Comparison of ENCODE assay signal across 16 cellular contexts in the genomic region with DNA sequence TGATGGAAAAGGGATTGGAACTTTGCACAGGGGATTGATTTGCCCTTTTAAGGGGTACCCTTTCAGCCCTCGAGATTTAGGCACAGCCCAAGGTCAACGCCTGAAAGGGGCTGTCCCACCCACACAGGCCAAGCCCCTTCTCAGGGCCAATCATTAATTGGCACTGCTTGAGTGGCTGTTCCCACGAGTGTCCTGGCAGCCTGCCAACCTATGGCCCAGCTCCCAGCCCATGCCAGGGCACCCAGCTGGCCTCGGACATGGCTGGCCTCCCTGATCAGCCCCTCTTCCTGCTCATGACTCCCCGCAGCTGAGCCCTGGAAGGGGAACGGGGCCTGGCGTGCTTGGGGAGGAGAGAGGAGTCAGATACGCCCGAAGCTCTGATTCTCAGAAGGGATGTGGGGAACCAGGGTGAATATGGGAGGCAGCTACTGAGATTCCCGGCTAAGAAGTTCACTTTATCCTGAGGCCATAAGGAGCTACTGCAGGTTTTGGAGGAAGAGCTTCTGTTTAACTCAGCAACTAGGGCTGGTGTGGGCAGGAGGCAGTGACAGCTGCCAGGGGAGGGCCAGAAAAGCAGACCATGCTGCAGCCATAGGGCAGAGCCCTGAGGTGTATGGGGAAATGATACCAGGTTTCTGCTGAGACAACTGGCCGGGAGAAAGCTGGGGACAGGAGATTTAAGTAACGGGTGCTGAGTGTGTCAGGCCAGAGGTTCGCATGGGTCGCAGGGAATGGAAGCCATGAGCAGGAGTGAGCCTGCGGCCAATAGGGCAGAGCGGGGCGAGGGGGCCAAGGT. TPM values are rescaled to one million over a fixed set of nuclear protein-coding genes. Genes with fewer than 3 reads are reported as not detected.
DNase-seq lines count a peak whose midpoint lies in the region; ATAC-seq and TF ChIP-seq lines count a peak whose summit lies in the region.
"Had no signal": no experiment of that assay in that cellular context is flagged by ENCODE, and none has a peak within 500 bp of the region (broad histone marks: within the 10 kb centered on the region; RNA-seq: fewer than 3 reads in every experiment).

No MANE protein-coding gene starts in this region.

- H3K4me3 ChIP-seq in BLaER1 treated with 17β-estradiol and CSF1 and Interleukin-3, amounts not matched to agents 10 nM and 100 nM: no peak overlapping the region

- TF ChIP-seq RAD21 in Ishikawa (IDR thresholded peaks at IDR 0.05; ENCODE audit: low read depth): no peak

- no peak overlapping the region for H3K4me3 Mint-ChIP-seq in neural crest cell
- H3K4me3 Mint-ChIP-seq: activated naive CD8-positive, alpha-beta T cell treated with anti-CD3 and anti-CD28 coated beads, Interleukin-2, amount 10 ng/mL, durations not matched to agents 7 days and 5 days; activated T-cell treated with anti-CD3 and anti-CD28 coated beads, Interleukin-2, amount 50 U/mL, for 24 hours; endodermal cell; natural killer cell treated with Interleukin-12 subunit alpha and Interleukin-12 subunit beta and Interleukin-15 and Interleukin-18, amount 100 ng/mL, for 72 hours had no signal

- H3K27me3 ChIP-seq in BLaER1 treated with 17β-estradiol and CSF1 and Interleukin-3, amounts not matched to agents 10 nM and 100 nM: peaks cover 5 to 43% (median 18%) of the 10 kb centered on the region in 11 experiments; a peak in 19 of 22 replicates

- peak overlapping the region; percentile 75 for H3K27ac Mint-ChIP-seq in neural crest cell (ENCODE audit: unreplicated experiment)
- H3K27ac Mint-ChIP-seq: activated naive CD8-positive, alpha-beta T cell treated with anti-CD3 and anti-CD28 coated beads, Interleukin-2, amount 10 ng/mL, durations not matched to agents 7 days and 5 days; activated T-cell treated with anti-CD3 and anti-CD28 coated beads, Interleukin-2, amount 50 U/mL, for 24 hours; endodermal cell; natural killer cell treated with Interleukin-12 subunit alpha and Interleukin-12 subunit beta and Interleukin-15 and Interleukin-18, amount 100 ng/mL, for 72 hours had no signal

- H3K9ac ChIP-seq in BLaER1 treated with 17β-estradiol and CSF1 and Interleukin-3, amounts not matched to agents 10 nM and 100 nM: no peak overlapping the region

- no peak for ATAC-seq in GM19035 (IDR thresholded peaks at IDR 0.05; ENCODE audit: unreplicated experiment)
- no peak for ATAC-seq in HG02840 (IDR thresholded peaks at IDR 0.05; ENCODE audit: low FRiP score, unreplicated experiment)
- ATAC-seq: natural killer cell treated with Interleukin-12 subunit alpha and Interleukin-12 subunit beta and Interleukin-15 and Interleukin-18, amount 100 ng/mL, for 72 hours had no signal

- no peak for TF ChIP-seq EP300 in Ishikawa (IDR thresholded peaks at IDR 0.05; ENCODE audit: borderline replicate concordance)

- peak overlapping the region; percentile 41 to 96 (median 84); a peak in 20 of 22 replicates for H3K4me2 ChIP-seq in BLaER1 treated with 17β-estradiol and CSF1 and Interleukin-3, amounts not matched to agents 10 nM and 100 nM

- DNase-seq in caudate nucleus (lab: John Stamatoyannopoulos, UW) (peak in 52 of 61 donors; percentile 6 to 78 (median 40)), neural crest cell (ENCODE audit: low read depth, low spot score) (no peak), GM20000 (ENCODE audit: low spot score) (no peak)
- no peak for DNase-seq in effector CD4-positive, alpha-beta T cell
- DNase-seq: activated CD4-positive, alpha-beta T cell treated with anti-CD3 and anti-CD28 coated beads, Interleukin-2, amount 50 U/mL, for 4 hours; activated naive CD8-positive, alpha-beta T cell treated with anti-CD3 and anti-CD28 coated beads, Interleukin-2, amount 10 ng/mL, durations not matched to agents 7 days and 5 days; activated T-cell treated with anti-CD3 and anti-CD28 coated beads, Interleukin-2, amount 50 U/mL, for 24 hours; endodermal cell; NCI-H2029 had no signal

- no peaks in the 10 kb centered on the region for H3K36me3 Mint-ChIP-seq in neural crest cell (ENCODE audit: low read depth)
- H3K36me3 Mint-ChIP-seq: activated naive CD8-positive, alpha-beta T cell treated with anti-CD3 and anti-CD28 coated beads, Interleukin-2, amount 10 ng/mL, durations not matched to agents 7 days and 5 days; natural killer cell treated with Interleukin-12 subunit alpha and Interleukin-12 subunit beta and Interleukin-15 and Interleukin-18, amount 100 ng/mL, for 72 hours had no signal

- H3K4me1 ChIP-seq in BLaER1 treated with 17β-estradiol and CSF1 and Interleukin-3, amounts not matched to agents 10 nM and 100 nM: peaks cover 18 to 54% (median 47%) of the 10 kb centered on the region in 10 experiments

- H3K36me3 ChIP-seq in BLaER1 treated with 17β-estradiol and CSF1 and Interleukin-3, amounts not matched to agents 10 nM and 100 nM: no peaks in the 10 kb centered on the region

- peaks cover 3% of the 10 kb centered on the region for H3K27me3 Mint-ChIP-seq in neural crest cell (ENCODE audit: low read depth)

- H3K4me1 Mint-ChIP-seq in neural crest cell: peaks cover 5% of the 10 kb centered on the region
- H3K4me1 Mint-ChIP-seq: activated naive CD8-positive, alpha-beta T cell treated with anti-CD3 and anti-CD28 coated beads, Interleukin-2, amount 10 ng/mL, durations not matched to agents 7 days and 5 days; endodermal cell had no signal

- no peaks in the 10 kb centered on the region for H3K9me3 ChIP-seq in BLaER1 treated with 17β-estradiol and CSF1 and Interleukin-3, amounts not matched to agents 10 nM and 100 nM (replicated peaks in 1 of 11)

- H3K27ac ChIP-seq in BLaER1 treated with 17β-estradiol and CSF1 and Interleukin-3, amounts not matched to agents 10 nM and 100 nM: peak overlapping the region in 2 of 11 experiments; percentile 20 to 37; a peak in 2 of 22 replicates
- no peak overlapping the region for H3K27ac ChIP-seq in caudate nucleus (ENCODE audit: low read depth, low read length)

- TF ChIP-seq CTCF in neural crest cell (conservative IDR thresholded peaks at IDR 0.05): no peak
- no peak for TF ChIP-seq CTCF in GM20000 (IDR thresholded peaks at IDR 0.05; ENCODE audit: extremely low read depth, missing control alignments)

- H4K20me1 ChIP-seq in BLaER1 treated with 17β-estradiol and CSF1 and Interleukin-3, amounts not matched to agents 10 nM and 100 nM: peaks cover 0 to 52% (median 36%) of the 10 kb centered on the region in 11 experiments; a peak in 17 of 22 replicates

- H3K9me3 Mint-ChIP-seq in neural crest cell: no peaks in the 10 kb centered on the region
- H3K9me3 Mint-ChIP-seq: activated naive CD8-positive, alpha-beta T cell treated with anti-CD3 and anti-CD28 coated beads, Interleukin-2, amount 10 ng/mL, durations not matched to agents 7 days and 5 days; activated T-cell treated with anti-CD3 and anti-CD28 coated beads, Interleukin-2, amount 50 U/mL, for 24 hours; endodermal cell; natural killer cell treated with Interleukin-12 subunit alpha and Interleukin-12 subunit beta and Interleukin-15 and Interleukin-18, amount 100 ng/mL, for 72 hours had no signal

TF ChIP-seq in Ishikawa, 13 proteins besides CTCF, POLR2A, EP300 and RAD21:
- peak; percentile 76 for TF ChIP-seq NFIC (IDR thresholded peaks at IDR 0.05)
- TF ChIP-seq, protein P1, sequence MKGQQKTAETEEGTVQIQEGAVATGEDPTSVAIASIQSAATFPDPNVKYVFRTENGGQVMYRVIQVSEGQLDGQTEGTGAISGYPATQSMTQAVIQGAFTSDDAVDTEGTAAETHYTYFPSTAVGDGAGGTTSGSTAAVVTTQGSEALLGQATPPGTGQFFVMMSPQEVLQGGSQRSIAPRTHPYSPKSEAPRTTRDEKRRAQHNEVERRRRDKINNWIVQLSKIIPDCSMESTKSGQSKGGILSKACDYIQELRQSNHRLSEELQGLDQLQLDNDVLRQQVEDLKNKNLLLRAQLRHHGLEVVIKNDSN (IDR thresholded peaks at IDR 0.05): no peak

RNA-seq across cellular contexts. Expression of a gene that starts 30.0 kb away (rescaled TPM):
- 12.6 and 14.2 TPM in 2 replicates for total RNA-seq in neural crest cell
- total RNA-seq: activated naive CD8-positive, alpha-beta T cell treated with anti-CD3 and anti-CD28 coated beads, Interleukin-2, amount 10 ng/mL, durations not matched to agents 7 days and 5 days; cardiac septum; endodermal cell; natural killer cell treated with Interleukin-12 subunit alpha and Interleukin-12 subunit beta and Interleukin-15 and Interleukin-18, amount 100 ng/mL, for 72 hours; subcutaneous adipose tissue had no signal

Comparison
In these comparisons a context has a peak if more than half of its experiments do, and no peak if none do; other contexts are left out.
1. DNase-seq: peak in caudate nucleus (52 of 61); none in neural crest cell (single experiment), GM20000 (single experiment) and effector CD4-positive, alpha-beta T cell (single experiment).